In genomic region chr14:99976021-99976420, GRCh38 we compare ENCODE assay signal across 31 cellular contexts.
"Had no signal": no experiment of that assay in that cellular context is flagged by ENCODE, and none has a peak within 500 bp of the region (broad histone marks: within the 10 kb centered on the region; RNA-seq: fewer than 3 reads in every experiment).

No MANE protein-coding gene starts in this region.

- H3K36me3 Mint-ChIP-seq: activated CD4-positive, alpha-beta memory T cell treated with anti-CD3 and anti-CD28 coated beads for 36 hours; activated naive CD4-positive, alpha-beta T cell treated with anti-CD3 and anti-CD28 coated beads, Interleukin-2, amount 10 ng/mL, durations not matched to agents 7 days and 5 days had no signal

- DNase-seq: activated B cell treated with CpG ODN at 0.5 μM for 24 hours; activated CD4-positive, alpha-beta memory T cell treated with anti-CD3 and anti-CD28 coated beads for 36 hours; activated CD4-positive, alpha-beta T cell treated with anti-CD3 and anti-CD28 coated beads, Interleukin-2, amount 10 ng/mL, durations not matched to agents 24 days and 14 days; activated CD8-positive, alpha-beta memory T cell treated with anti-CD3 and anti-CD28 coated beads, Interleukin-2, amount 10 ng/mL, durations not matched to agents 7 days and 5 days; activated CD8-positive, alpha-beta memory T cell treated with anti-CD3 and anti-CD28 coated beads, Interleukin-2, amount 50 U/mL, for 4 hours; activated CD8-positive, alpha-beta T cell treated with anti-CD3 and anti-CD28 coated beads, Interleukin-2, amount 10 ng/mL, durations not matched to agents 7 days and 5 days; activated gamma-delta T cell; activated naive CD4-positive, alpha-beta T cell; activated naive CD4-positive, alpha-beta T cell treated with anti-CD3 and anti-CD28 coated beads, Interleukin-2, amount 10 ng/mL, durations not matched to agents 7 days and 5 days; activated naive CD8-positive, alpha-beta T cell treated with anti-CD3 and anti-CD28 coated beads, Interleukin-2, amount 10 ng/mL, durations not matched to agents 7 days and 5 days; activated T-cell treated with anti-CD3 and anti-CD28 coated beads, Interleukin-2, amount 50 U/mL, for 1 hour; activated T-cell treated with anti-CD3 and anti-CD28 coated beads, Interleukin-2, amount 50 U/mL, for 48 hours; dorsolateral prefrontal cortex; effector memory CD4-positive, alpha-beta T cell; endodermal cell; foreskin fibroblast; T-helper 17 cell; T1000; WERI-Rb-1 had no signal

- H3K4me3 ChIP-seq: ascending aorta, breast epithelium, cardiac muscle cell, coronary artery, dorsolateral prefrontal cortex had no signal

- H3K9me3 Mint-ChIP-seq: activated B cell treated with CpG ODN at 0.5 μM for 24 hours; activated CD4-positive, alpha-beta memory T cell treated with anti-CD3 and anti-CD28 coated beads for 36 hours; activated CD4-positive, alpha-beta T cell treated with anti-CD3 and anti-CD28 coated beads, Interleukin-2, amount 10 ng/mL, durations not matched to agents 24 days and 14 days; activated naive CD4-positive, alpha-beta T cell treated with anti-CD3 and anti-CD28 coated beads, Interleukin-2, amount 10 ng/mL, durations not matched to agents 7 days and 5 days; activated naive CD4-positive, alpha-beta T cell treated with anti-CD3 and anti-CD28 coated beads, Interleukin-2, amount 50 U/mL, for 72 hours; activated T-helper 1 cell treated with anti-CD3 and anti-CD28 coated beads, Interleukin-12 subunit alpha, Interleukin-12 subunit beta, Interleukin-2, Interleukin-4 antibody, amounts not matched to agents 30 ng/mL and 10 ng/mL and 1 ng/mL, durations not matched to agents 14 hours and 24 hours and 36 hours; central memory CD8-positive, alpha-beta T cell; dendritic cell treated with granulocyte-macrophage colony-stimulating factor and Interleukin-4, amounts not matched to agents 40 ng/mL and 50 ng/mL, for 4 days; T-helper 2 cell treated with Interferon-gamma antibody and Interleukin-4, amounts not matched to agents 5 μg/mL and 100 μg/mL, for 36 hours had no signal

- H3K27ac Mint-ChIP-seq: activated B cell treated with CpG ODN at 0.5 μM for 24 hours; activated CD4-positive, alpha-beta memory T cell treated with anti-CD3 and anti-CD28 coated beads for 36 hours; activated CD4-positive, alpha-beta T cell treated with anti-CD3 and anti-CD28 coated beads, Interleukin-2, amount 10 ng/mL, durations not matched to agents 24 days and 14 days; activated CD8-positive, alpha-beta memory T cell treated with anti-CD3 and anti-CD28 coated beads, Interleukin-2, amount 10 ng/mL, durations not matched to agents 7 days and 5 days; activated CD8-positive, alpha-beta T cell treated with anti-CD3 and anti-CD28 coated beads, Interleukin-2, amount 10 ng/mL, durations not matched to agents 7 days and 5 days; activated naive CD4-positive, alpha-beta T cell treated with anti-CD3 and anti-CD28 coated beads, Interleukin-2, amount 10 ng/mL, durations not matched to agents 7 days and 5 days; activated naive CD4-positive, alpha-beta T cell treated with anti-CD3 and anti-CD28 coated beads, Interleukin-2, amount 50 U/mL, for 72 hours; activated naive CD8-positive, alpha-beta T cell treated with anti-CD3 and anti-CD28 coated beads, Interleukin-2, amount 10 ng/mL, durations not matched to agents 7 days and 5 days; activated T-helper 1 cell treated with anti-CD3 and anti-CD28 coated beads, Interleukin-12 subunit alpha, Interleukin-12 subunit beta, Interleukin-2, Interleukin-4 antibody, amounts not matched to agents 30 ng/mL and 10 ng/mL and 1 ng/mL, durations not matched to agents 14 hours and 24 hours and 36 hours; brain; dendritic cell treated with granulocyte-macrophage colony-stimulating factor and Interleukin-4, amounts not matched to agents 40 ng/mL and 50 ng/mL, for 4 days; endodermal cell; T-helper 17 cell; T-helper 2 cell treated with Interferon-gamma antibody and Interleukin-4, amounts not matched to agents 5 μg/mL and 100 μg/mL, for 36 hours had no signal

- H3K36me3 ChIP-seq: ascending aorta, breast epithelium, cardiac muscle cell had no signal

- H3K27me3 Mint-ChIP-seq: activated CD4-positive, alpha-beta memory T cell treated with anti-CD3 and anti-CD28 coated beads for 36 hours; activated naive CD8-positive, alpha-beta T cell treated with anti-CD3 and anti-CD28 coated beads, Interleukin-2, amount 10 ng/mL, durations not matched to agents 7 days and 5 days; central memory CD8-positive, alpha-beta T cell; T-helper 17 cell had no signal

- H3K4me3 Mint-ChIP-seq: activated B cell treated with CpG ODN at 0.5 μM for 24 hours; activated CD4-positive, alpha-beta memory T cell treated with anti-CD3 and anti-CD28 coated beads for 36 hours; activated CD4-positive, alpha-beta T cell treated with anti-CD3 and anti-CD28 coated beads, Interleukin-2, amount 10 ng/mL, durations not matched to agents 24 days and 14 days; activated CD8-positive, alpha-beta memory T cell treated with anti-CD3 and anti-CD28 coated beads, Interleukin-2, amount 10 ng/mL, durations not matched to agents 7 days and 5 days; activated CD8-positive, alpha-beta T cell treated with anti-CD3 and anti-CD28 coated beads, Interleukin-2, amount 10 ng/mL, durations not matched to agents 7 days and 5 days; activated naive CD4-positive, alpha-beta T cell treated with anti-CD3 and anti-CD28 coated beads, Interleukin-2, amount 10 ng/mL, durations not matched to agents 7 days and 5 days; activated naive CD8-positive, alpha-beta T cell treated with anti-CD3 and anti-CD28 coated beads, Interleukin-2, amount 10 ng/mL, durations not matched to agents 7 days and 5 days; activated T-helper 1 cell treated with anti-CD3 and anti-CD28 coated beads, Interleukin-12 subunit alpha, Interleukin-12 subunit beta, Interleukin-2, Interleukin-4 antibody, amounts not matched to agents 30 ng/mL and 10 ng/mL and 1 ng/mL, durations not matched to agents 14 hours and 24 hours and 36 hours; central memory CD8-positive, alpha-beta T cell; dendritic cell treated with granulocyte-macrophage colony-stimulating factor and Interleukin-4, amounts not matched to agents 40 ng/mL and 50 ng/mL, for 4 days; endodermal cell; T-helper 17 cell; T-helper 2 cell treated with Interferon-gamma antibody and Interleukin-4, amounts not matched to agents 5 μg/mL and 100 μg/mL, for 36 hours had no signal

- H3K4me1 ChIP-seq: ascending aorta, breast epithelium had no signal

- H3K27me3 ChIP-seq: ascending aorta, breast epithelium, cardiac muscle cell, dorsolateral prefrontal cortex had no signal

- H3K27ac ChIP-seq: ascending aorta, cardiac muscle cell, coronary artery, dorsolateral prefrontal cortex, WERI-Rb-1 had no signal

- ATAC-seq: activated CD4-positive, CD25-positive, alpha-beta regulatory T cell treated with anti-CD3 and anti-CD28 coated beads, Interleukin-2, amount 50 U/mL, for 24 hours; activated CD8-positive, alpha-beta memory T cell treated with anti-CD3 and anti-CD28 coated beads, Interleukin-2, amount 10 ng/mL, durations not matched to agents 7 days and 5 days; activated CD8-positive, alpha-beta T cell treated with anti-CD3 and anti-CD28 coated beads, Interleukin-2, amount 10 ng/mL, durations not matched to agents 7 days and 5 days; activated naive CD4-positive, alpha-beta T cell treated with anti-CD3 and anti-CD28 coated beads, Interleukin-2, amount 50 U/mL, for 72 hours; esophagus mucosa; T-helper 17 cell had no signal
